In the genomic region with DNA sequence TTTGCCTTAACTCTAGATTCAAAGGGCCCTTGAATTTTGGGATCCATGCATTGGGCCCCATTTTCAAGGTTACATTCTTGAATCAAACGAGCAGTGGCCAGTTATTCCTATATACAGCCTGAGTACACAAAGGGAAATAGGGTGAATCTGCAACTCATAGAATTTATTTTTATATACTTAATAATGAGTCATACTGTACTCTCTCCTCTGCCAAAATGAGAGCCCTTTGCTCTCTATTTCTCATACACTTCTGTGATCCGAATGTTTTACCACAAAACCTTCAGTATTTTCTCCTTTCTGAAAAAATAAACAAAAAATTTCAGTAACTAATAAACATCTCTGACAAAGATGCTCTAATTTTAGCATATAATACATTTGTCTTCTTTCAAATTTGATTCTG, we compare ENCODE assay signal across 16 cellular contexts.
DNase-seq lines count a peak whose midpoint lies in the region; ATAC-seq and TF ChIP-seq lines count a peak whose summit lies in the region.
"Had no signal": no experiment of that assay in that cellular context is flagged by ENCODE, and none has a peak within 500 bp of the region (broad histone marks: within the 10 kb centered on the region; RNA-seq: fewer than 3 reads in every experiment).

No MANE protein-coding gene starts in this region.

- intact Hi-C loops in IMR-90 (cut with micrococcal nuclease) = no loop called here
- intact Hi-C loops in tibial artery (cut with DNase I; ENCODE audit: low total_unique reads) = no loop called here
- intact Hi-C loops in psoas muscle (cut with DNase I) = no loop called here

- no peak overlapping the region for H2BK120ac ChIP-seq in IMR-90 (ENCODE audit: low read depth, low read length)

- H3K4me3 ChIP-seq in IMR-90 (ENCODE audit: insufficient read depth, low read depth, low read length) = no peak overlapping the region
- no peak overlapping the region for H3K4me3 ChIP-seq in RWPE2 (ENCODE audit: severe bottlenecking)
- no peak overlapping the region for H3K4me3 ChIP-seq in fibroblast of mammary gland (ENCODE audit: control insufficient read depth, low read depth, low read length)
- no peak overlapping the region for H3K4me3 ChIP-seq in tibial artery
- no peak overlapping the region for H3K4me3 ChIP-seq in psoas muscle

- POLR2A ChIA-PET in IMR-90 (lab: Charles Lee; ENCODE audit: unreplicated experiment) = no interaction called here

- peak; percentile 60; the same call in 1 of the 2 replicates for ATAC-seq in IMR-90 (ENCODE audit: low read depth)
- ATAC-seq in RWPE2 (ENCODE audit: low read depth) = peak; percentile 67; the same call in 2 of the 3 replicates
- ATAC-seq in psoas muscle = no peak
- ATAC-seq in GM19324 (IDR thresholded peaks at IDR 0.05; ENCODE audit: low FRiP score, unreplicated experiment) = no peak
- ATAC-seq: HCT116 had no signal

- no peaks in the 10 kb centered on the region for H3K4me1 ChIP-seq in IMR-90 (ENCODE audit: control insufficient read depth, insufficient read depth, low read length)
- H3K4me1 ChIP-seq in RWPE2 (ENCODE audit: insufficient read depth, poor library complexity, severe bottlenecking) = no peaks in the 10 kb centered on the region
- peaks cover 0 to 16% (median 5%) of the 10 kb centered on the region in 4 donors for H3K4me1 ChIP-seq in tibial artery
- H3K4me1 ChIP-seq in psoas muscle = no peaks in the 10 kb centered on the region

- no peak overlapping the region for H3K14ac ChIP-seq in IMR-90 (replicated peaks; ENCODE audit: low read depth, low read length)

- H3K23ac ChIP-seq in IMR-90 (ENCODE audit: low read depth, low read length) = no peak overlapping the region

- H3K9ac ChIP-seq in IMR-90 (ENCODE audit: low read depth, low read length) = no peak overlapping the region

- H2AK5ac ChIP-seq in IMR-90 (ENCODE audit: low read depth, low read length) = no peak overlapping the region

- TF ChIP-seq CTCF in IMR-90 (conservative IDR thresholded peaks at IDR 0.05; ENCODE audit: low read depth, low read length) (no peak), RWPE2 (IDR thresholded peaks at IDR 0.05; ENCODE audit: poor library complexity, severe bottlenecking) (no peak), fibroblast of mammary gland (conservative IDR thresholded peaks at IDR 0.05; ENCODE audit: control insufficient read depth, insufficient read depth, low read depth, low read length) (no peak), tibial artery (IDR thresholded peaks at IDR 0.05) (no peak), psoas muscle (IDR thresholded peaks at IDR 0.05) (no peak)

- no peak overlapping the region for H2BK20ac ChIP-seq in IMR-90 (ENCODE audit: low read depth, low read length)

- BruUV-seq in IMR-90 (replicated peaks; lab: Mats Ljungman, UMichigan) = no TSS peak

- no peak for TF ChIP-seq POLR2A in IMR-90 (IDR thresholded peaks at IDR 0.05; ENCODE audit: low read depth, low read length)

- H2AK9ac ChIP-seq in IMR-90 (replicated peaks; ENCODE audit: low read depth, low read length, poor library complexity) = no peak overlapping the region

- H4K8ac ChIP-seq in IMR-90 (ENCODE audit: low read depth in 2 of 2, low read length in 2 of 2) = no peak overlapping the region

- DNase-seq in IMR-90 = peak; percentile 10
- no peak for DNase-seq in RWPE2 (ENCODE audit: low spot score)
- peak; percentile 71 for DNase-seq in fibroblast of mammary gland (ENCODE audit: low read depth)
- DNase-seq in tibial artery = no peak
- DNase-seq in psoas muscle = no peak
- DNase-seq in cerebellar nuclear complex (lab: John Stamatoyannopoulos, UW) = no peak
- DNase-seq: C1 segment of cervical spinal cord; EL; NCI-H146; NCI-H2081 treated with DMSO at 0.1 percent for 48 hours; NCI-H2227 treated with DMSO at 0.1 percent for 48 hours; NCI-H524 treated with DMSO at 0.1 percent for 48 hours; NK-92 treated with Interleukin-12 subunit alpha and Interleukin-12 subunit beta, amount 100 ng/mL, for 24 hours; Right ventricle myocardium superior had no signal

- no peaks in the 10 kb centered on the region for H3K79me1 ChIP-seq in IMR-90 (ENCODE audit: low read depth in 1 of 2, low read length in 2 of 2)

- no peaks in the 10 kb centered on the region for H4K20me1 ChIP-seq in IMR-90 (ENCODE audit: insufficient read depth, low read length)

- no peaks in the 10 kb centered on the region for H3K9me1 ChIP-seq in IMR-90 (ENCODE audit: insufficient read depth, low read length)

- no peak overlapping the region for H2AFZ ChIP-seq in IMR-90 (replicated peaks; ENCODE audit: low read length, poor library complexity)

- H2BK15ac ChIP-seq in IMR-90 (ENCODE audit: low read depth, low read length) = no peak overlapping the region

- dilution Hi-C loops in IMR-90 (cut with HindIII; ENCODE audit: low sequenced_read_pairs, unreplicated experiment) = no loop called here

- CTCF ChIA-PET in IMR-90 (lab: Yijun Ruan, JAX) = no interaction called here

- in situ Hi-C loops in IMR-90 (cut with MboI; ENCODE audit: low sequenced_read_pairs) = no loop called here

- no peak overlapping the region for H3K4ac ChIP-seq in IMR-90 (ENCODE audit: low read depth, low read length)

- WGBS in IMR-90 (ENCODE audit: extremely low coverage in 2 of 2, insufficient read length in 1 of 2), 2 experiments = no CpG with 5 or more reads among the region's 2 CpGs
- 60 to 75% (median 71%) methylated on average over 2 of the region's 2 CpGs for WGBS in psoas muscle, 3 donors

- H4K5ac ChIP-seq in IMR-90 (ENCODE audit: low read depth, low read length) = no peak overlapping the region

- H3K27me3 ChIP-seq in IMR-90 (ENCODE audit: control insufficient read depth, insufficient read depth, low read length) = no peaks in the 10 kb centered on the region
- peaks cover 3% of the 10 kb centered on the region for H3K27me3 ChIP-seq in RWPE2 (ENCODE audit: insufficient read depth, poor library complexity, severe bottlenecking)
- H3K27me3 ChIP-seq in tibial artery = no peaks in the 10 kb centered on the region
- H3K27me3 ChIP-seq in psoas muscle (ENCODE audit: insufficient read depth in 3 of 3, low read length in 2 of 3) = no peaks in the 10 kb centered on the region

- no peak overlapping the region for H3K4me2 ChIP-seq in IMR-90 (ENCODE audit: low read depth, low read length)

- H3K27ac ChIP-seq in IMR-90 (ENCODE audit: insufficient read depth, low read length) (no peak overlapping the region), RWPE2 (ENCODE audit: poor library complexity, severe bottlenecking) (no peak overlapping the region), tibial artery (peak overlapping the region; percentile 16 to 41), psoas muscle (no peak overlapping the region)

- H3K9me3 ChIP-seq in IMR-90 (ENCODE audit: control insufficient read depth, insufficient read depth, low read length) = no peaks in the 10 kb centered on the region
- no peaks in the 10 kb centered on the region for H3K9me3 ChIP-seq in RWPE2 (ENCODE audit: severe bottlenecking)
- H3K9me3 ChIP-seq in tibial artery = no peaks in the 10 kb centered on the region
- no peaks in the 10 kb centered on the region for H3K9me3 ChIP-seq in psoas muscle

- TF ChIP-seq RAD21 in IMR-90 (IDR thresholded peaks at IDR 0.05; ENCODE audit: low read length) = no peak

- no peak overlapping the region for H3K18ac ChIP-seq in IMR-90 (ENCODE audit: low read depth, low read length)

- no peak overlapping the region for H4K91ac ChIP-seq in IMR-90 (ENCODE audit: insufficient read depth, low read depth, low read length)

- no peaks in the 10 kb centered on the region for H3K36me3 ChIP-seq in IMR-90 (ENCODE audit: control insufficient read depth, insufficient read depth, low read length)
- H3K36me3 ChIP-seq in RWPE2 (ENCODE audit: low read depth) = no peaks in the 10 kb centered on the region
- H3K36me3 ChIP-seq in tibial artery = no peaks in the 10 kb centered on the region
- H3K36me3 ChIP-seq in psoas muscle (ENCODE audit: insufficient read depth in 1 of 2, low read depth in 1 of 2) = no peaks in the 10 kb centered on the region

- no peak overlapping the region for H2BK5ac ChIP-seq in IMR-90 (ENCODE audit: low read depth, low read length, poor library complexity, severe bottlenecking)

- H3K56ac ChIP-seq in IMR-90 (ENCODE audit: extremely low read depth, insufficient read depth, low read length) = no peak overlapping the region

TF ChIP-seq in IMR-90, 13 proteins besides CTCF, POLR2A, EP300 and RAD21:
- TF ChIP-seq NFE2L2 (IDR thresholded peaks at IDR 0.05; ENCODE audit: low read depth, low read length) (no peak), MXI1 (IDR thresholded peaks at IDR 0.05; ENCODE audit: borderline replicate concordance, low read depth, low read length) (no peak), CEBPB (IDR thresholded peaks at IDR 0.05; ENCODE audit: low read depth, low read length) (no peak), RCOR1 (IDR thresholded peaks at IDR 0.05; ENCODE audit: insufficient replicate concordance, low read length) (no peak), MAZ (IDR thresholded peaks at IDR 0.05; ENCODE audit: borderline replicate concordance, low read depth, low read length) (no peak), BHLHE40 (IDR thresholded peaks at IDR 0.05; ENCODE audit: low read depth, low read length) (no peak), SMC3 (IDR thresholded peaks at IDR 0.05; ENCODE audit: low read depth, low read length) (no peak), FOS (IDR thresholded peaks at IDR 0.05; ENCODE audit: low read depth, low read length) (no peak), CHD1 (IDR thresholded peaks at IDR 0.05; ENCODE audit: low read depth, low read length) (no peak), RFX5 (IDR thresholded peaks at IDR 0.05; ENCODE audit: low read depth, low read length) (no peak), MAFK (IDR thresholded peaks at IDR 0.05; ENCODE audit: low read depth, low read length) (no peak)
- TF ChIP-seq, protein P1, sequence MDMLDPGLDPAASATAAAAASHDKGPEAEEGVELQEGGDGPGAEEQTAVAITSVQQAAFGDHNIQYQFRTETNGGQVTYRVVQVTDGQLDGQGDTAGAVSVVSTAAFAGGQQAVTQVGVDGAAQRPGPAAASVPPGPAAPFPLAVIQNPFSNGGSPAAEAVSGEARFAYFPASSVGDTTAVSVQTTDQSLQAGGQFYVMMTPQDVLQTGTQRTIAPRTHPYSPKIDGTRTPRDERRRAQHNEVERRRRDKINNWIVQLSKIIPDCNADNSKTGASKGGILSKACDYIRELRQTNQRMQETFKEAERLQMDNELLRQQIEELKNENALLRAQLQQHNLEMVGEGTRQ (IDR thresholded peaks at IDR 0.05; ENCODE audit: low read depth, low read length) = no peak
- TF ChIP-seq, protein P2, sequence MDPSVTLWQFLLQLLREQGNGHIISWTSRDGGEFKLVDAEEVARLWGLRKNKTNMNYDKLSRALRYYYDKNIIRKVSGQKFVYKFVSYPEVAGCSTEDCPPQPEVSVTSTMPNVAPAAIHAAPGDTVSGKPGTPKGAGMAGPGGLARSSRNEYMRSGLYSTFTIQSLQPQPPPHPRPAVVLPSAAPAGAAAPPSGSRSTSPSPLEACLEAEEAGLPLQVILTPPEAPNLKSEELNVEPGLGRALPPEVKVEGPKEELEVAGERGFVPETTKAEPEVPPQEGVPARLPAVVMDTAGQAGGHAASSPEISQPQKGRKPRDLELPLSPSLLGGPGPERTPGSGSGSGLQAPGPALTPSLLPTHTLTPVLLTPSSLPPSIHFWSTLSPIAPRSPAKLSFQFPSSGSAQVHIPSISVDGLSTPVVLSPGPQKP (IDR thresholded peaks at IDR 0.05; ENCODE audit: borderline replicate concordance, low read depth, low read length) = no peak
TF ChIP-seq in IMR-90: peak in this region for 0.

Comparison
In these comparisons a context has a peak if more than half of its experiments do, and no peak if none do; other contexts are left out.
1. ATAC-seq: peak in IMR-90 (single experiment) and RWPE2 (single experiment); none in psoas muscle (0 of 4) and GM19324 (single experiment).
2. DNase-seq: peak in IMR-90 (single experiment) and fibroblast of mammary gland (single experiment); none in RWPE2 (single experiment), tibial artery (0 of 2), psoas muscle (0 of 2) and cerebellar nuclear complex (0 of 2).
3. H3K27ac ChIP-seq: peak in tibial artery (2 of 2); none in IMR-90 (single experiment), RWPE2 (single experiment) and psoas muscle (single experiment).